2 cellular contexts compared by ENCODE assay signal in the genomic region with DNA sequence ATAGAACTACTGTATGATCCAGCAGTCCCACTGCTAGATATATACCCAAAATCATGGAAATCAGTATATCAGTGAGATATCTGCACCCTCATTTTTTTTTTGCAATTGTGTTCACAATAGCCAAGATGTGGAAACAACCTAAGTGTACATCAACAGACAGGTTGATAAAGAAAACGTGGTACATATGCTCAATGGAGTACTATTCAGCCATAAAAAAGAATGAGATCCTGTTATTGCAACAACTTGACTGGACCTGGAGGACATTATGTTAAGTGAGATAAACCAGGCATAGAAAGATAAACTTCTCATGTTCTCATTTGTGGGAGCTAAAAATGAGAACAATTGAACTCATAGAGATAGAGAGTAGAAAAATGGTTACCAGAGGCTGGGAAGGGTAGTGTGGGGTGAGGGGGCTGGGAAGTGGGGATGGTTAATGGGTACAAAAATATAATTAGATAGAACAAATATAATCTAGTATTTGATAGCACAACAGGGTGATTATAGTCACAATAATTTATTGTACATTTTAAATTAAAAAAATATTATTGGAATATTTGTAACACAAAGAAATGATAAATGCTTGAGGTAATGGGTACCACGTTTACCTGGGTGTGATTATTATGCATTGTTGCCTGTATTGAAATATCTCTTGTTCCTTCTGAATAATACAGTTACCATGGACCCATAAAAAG.
TF ChIP-seq lines count a peak whose summit lies in the region.

No MANE protein-coding gene starts in this region.

TF ChIP-seq in HepG2, 621 proteins besides CTCF, POLR2A, EP300 and RAD21:
- TF ChIP-seq HNRNPK (IDR thresholded peaks at IDR 0.05; ENCODE audit: low read depth, low read length, poor library complexity, severe bottlenecking) (peak; percentile 92), ZFP37 (CRISPR knock-in tag; IDR thresholded peaks at IDR 0.05; ENCODE audit: borderline replicate concordance) (no peak)

TF ChIP-seq in HEK293, 187 proteins besides CTCF, POLR2A, EP300 and RAD21:
- no peak for TF ChIP-seq ZNF169 (tag by site-specific recombination; IDR thresholded peaks at IDR 0.05)
- TF ChIP-seq, protein P1, sequence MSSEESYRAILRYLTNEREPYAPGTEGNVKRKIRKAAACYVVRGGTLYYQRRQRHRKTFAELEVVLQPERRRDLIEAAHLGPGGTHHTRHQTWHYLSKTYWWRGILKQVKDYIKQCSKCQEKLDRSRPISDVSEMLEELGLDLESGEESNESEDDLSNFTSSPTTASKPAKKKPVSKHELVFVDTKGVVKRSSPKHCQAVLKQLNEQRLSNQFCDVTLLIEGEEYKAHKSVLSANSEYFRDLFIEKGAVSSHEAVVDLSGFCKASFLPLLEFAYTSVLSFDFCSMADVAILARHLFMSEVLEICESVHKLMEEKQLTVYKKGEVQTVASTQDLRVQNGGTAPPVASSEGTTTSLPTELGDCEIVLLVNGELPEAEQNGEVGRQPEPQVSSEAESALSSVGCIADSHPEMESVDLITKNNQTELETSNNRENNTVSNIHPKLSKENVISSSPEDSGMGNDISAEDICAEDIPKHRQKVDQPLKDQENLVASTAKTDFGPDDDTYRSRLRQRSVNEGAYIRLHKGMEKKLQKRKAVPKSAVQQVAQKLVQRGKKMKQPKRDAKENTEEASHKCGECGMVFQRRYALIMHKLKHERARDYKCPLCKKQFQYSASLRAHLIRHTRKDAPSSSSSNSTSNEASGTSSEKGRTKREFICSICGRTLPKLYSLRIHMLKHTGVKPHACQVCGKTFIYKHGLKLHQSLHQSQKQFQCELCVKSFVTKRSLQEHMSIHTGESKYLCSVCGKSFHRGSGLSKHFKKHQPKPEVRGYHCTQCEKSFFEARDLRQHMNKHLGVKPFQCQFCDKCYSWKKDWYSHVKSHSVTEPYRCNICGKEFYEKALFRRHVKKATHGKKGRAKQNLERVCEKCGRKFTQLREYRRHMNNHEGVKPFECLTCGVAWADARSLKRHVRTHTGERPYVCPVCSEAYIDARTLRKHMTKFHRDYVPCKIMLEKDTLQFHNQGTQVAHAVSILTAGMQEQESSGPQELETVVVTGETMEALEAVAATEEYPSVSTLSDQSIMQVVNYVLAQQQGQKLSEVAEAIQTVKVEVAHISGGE (tag by site-specific recombination; conservative IDR thresholded peaks at IDR 0.05; ENCODE audit: low read depth), result no peak
- peak; percentile 94 for TF ChIP-seq ZNF146 (tag by site-specific recombination; IDR thresholded peaks at IDR 0.05)
- no peak for TF ChIP-seq ZNF184 (tag by site-specific recombination; IDR thresholded peaks at IDR 0.05)
- no peak for TF ChIP-seq ZNF311 (tag by site-specific recombination; IDR thresholded peaks at IDR 0.05; ENCODE audit: borderline replicate concordance)
- TF ChIP-seq, protein P2, sequence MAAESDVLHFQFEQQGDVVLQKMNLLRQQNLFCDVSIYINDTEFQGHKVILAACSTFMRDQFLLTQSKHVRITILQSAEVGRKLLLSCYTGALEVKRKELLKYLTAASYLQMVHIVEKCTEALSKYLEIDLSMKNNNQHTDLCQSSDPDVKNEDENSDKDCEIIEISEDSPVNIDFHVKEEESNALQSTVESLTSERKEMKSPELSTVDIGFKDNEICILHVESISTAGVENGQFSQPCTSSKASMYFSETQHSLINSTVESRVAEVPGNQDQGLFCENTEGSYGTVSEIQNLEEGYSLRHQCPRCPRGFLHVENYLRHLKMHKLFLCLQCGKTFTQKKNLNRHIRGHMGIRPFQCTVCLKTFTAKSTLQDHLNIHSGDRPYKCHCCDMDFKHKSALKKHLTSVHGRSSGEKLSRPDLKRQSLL (tag by site-specific recombination; IDR thresholded peaks at IDR 0.05), result no peak
- TF ChIP-seq, protein P3, sequence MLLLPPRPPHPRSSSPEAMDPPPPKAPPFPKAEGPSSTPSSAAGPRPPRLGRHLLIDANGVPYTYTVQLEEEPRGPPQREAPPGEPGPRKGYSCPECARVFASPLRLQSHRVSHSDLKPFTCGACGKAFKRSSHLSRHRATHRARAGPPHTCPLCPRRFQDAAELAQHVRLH (tag by site-specific recombination; IDR thresholded peaks at IDR 0.05), result peak; percentile 34; the same call in 1 of the 2 replicates
- no peak for TF ChIP-seq ZNF837 (tag by site-specific recombination; IDR thresholded peaks at IDR 0.05)
- TF ChIP-seq ZNF621 (tag by site-specific recombination; IDR thresholded peaks at IDR 0.05), result no peak
- TF ChIP-seq SCRT1 (tag by site-specific recombination; IDR thresholded peaks at IDR 0.05; ENCODE audit: borderline replicate concordance), result no peak
- no peak for TF ChIP-seq ZNF514 (tag by site-specific recombination; IDR thresholded peaks at IDR 0.05)
- TF ChIP-seq YY2 (tag by site-specific recombination; IDR thresholded peaks at IDR 0.05), result no peak
- TF ChIP-seq, protein P4, sequence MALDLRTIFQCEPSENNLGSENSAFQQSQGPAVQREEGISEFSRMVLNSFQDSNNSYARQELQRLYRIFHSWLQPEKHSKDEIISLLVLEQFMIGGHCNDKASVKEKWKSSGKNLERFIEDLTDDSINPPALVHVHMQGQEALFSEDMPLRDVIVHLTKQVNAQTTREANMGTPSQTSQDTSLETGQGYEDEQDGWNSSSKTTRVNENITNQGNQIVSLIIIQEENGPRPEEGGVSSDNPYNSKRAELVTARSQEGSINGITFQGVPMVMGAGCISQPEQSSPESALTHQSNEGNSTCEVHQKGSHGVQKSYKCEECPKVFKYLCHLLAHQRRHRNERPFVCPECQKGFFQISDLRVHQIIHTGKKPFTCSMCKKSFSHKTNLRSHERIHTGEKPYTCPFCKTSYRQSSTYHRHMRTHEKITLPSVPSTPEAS (tag by site-specific recombination; IDR thresholded peaks at IDR 0.05), result no peak
- TF ChIP-seq ZNF391 (tag by site-specific recombination; IDR thresholded peaks at IDR 0.05; ENCODE audit: borderline replicate concordance, low read depth), result no peak
- TF ChIP-seq, protein P5, sequence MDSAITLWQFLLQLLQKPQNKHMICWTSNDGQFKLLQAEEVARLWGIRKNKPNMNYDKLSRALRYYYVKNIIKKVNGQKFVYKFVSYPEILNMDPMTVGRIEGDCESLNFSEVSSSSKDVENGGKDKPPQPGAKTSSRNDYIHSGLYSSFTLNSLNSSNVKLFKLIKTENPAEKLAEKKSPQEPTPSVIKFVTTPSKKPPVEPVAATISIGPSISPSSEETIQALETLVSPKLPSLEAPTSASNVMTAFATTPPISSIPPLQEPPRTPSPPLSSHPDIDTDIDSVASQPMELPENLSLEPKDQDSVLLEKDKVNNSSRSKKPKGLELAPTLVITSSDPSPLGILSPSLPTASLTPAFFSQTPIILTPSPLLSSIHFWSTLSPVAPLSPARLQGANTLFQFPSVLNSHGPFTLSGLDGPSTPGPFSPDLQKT (IDR thresholded peaks at IDR 0.05; ENCODE audit: borderline replicate concordance, low read depth, low read length), result no peak
- no peak for TF ChIP-seq SALL2 (tag by site-specific recombination; IDR thresholded peaks at IDR 0.05; ENCODE audit: borderline replicate concordance)
- no peak for TF ChIP-seq ZNF335 (tag by site-specific recombination; conservative IDR thresholded peaks at IDR 0.05)
- TF ChIP-seq ZNF785 (tag by site-specific recombination; IDR thresholded peaks at IDR 0.05), result no peak
